In genomic region chr16:22093952-22094351, GRCh38 we compare ENCODE assay signal across 15 cellular contexts. TPM values are rescaled to one million over a fixed set of nuclear protein-coding genes. Genes with fewer than 3 reads are reported as not detected.
"Had no signal": no experiment of that assay in that cellular context is flagged by ENCODE, and none has a peak within 500 bp of the region (broad histone marks: within the 10 kb centered on the region; RNA-seq: fewer than 3 reads in every experiment).

No MANE protein-coding gene starts in this region.

- H3K4me1 ChIP-seq: transverse colon had no signal

- H3K27me3 ChIP-seq: right atrium auricular region, transverse colon had no signal

- H3K36me3 Mint-ChIP-seq: activated naive CD4-positive, alpha-beta T cell treated with anti-CD3 and anti-CD28 coated beads, Interleukin-2, amount 50 U/mL, for 24 hours; naive B cell; stimulated activated memory B cell treated with anti-CD40 and anti-IgM and Interleukin-4, amounts not matched to agents 10 μg/mL and 1 μg/mL and 100 μg/mL, for 72 hours had no signal

- DNase-seq: activated CD4-positive, alpha-beta T cell treated with anti-CD3 and anti-CD28 coated beads, Interleukin-2, amount 50 U/mL, for 1 hour; central memory CD4-positive, alpha-beta T cell; effector memory CD4-positive, alpha-beta T cell; kidney glomerular epithelial cell; naive B cell; posterior cingulate gyrus; stimulated activated CD4-positive, alpha-beta T cell treated with anti-CD3 and anti-CD28 coated beads, Interleukin-1b, Interleukin-23, amount 100 ng/mL, for 48 hours; T-helper 2 cell; transverse colon had no signal

- H3K9me3 Mint-ChIP-seq: activated naive CD4-positive, alpha-beta T cell treated with anti-CD3 and anti-CD28 coated beads, Interleukin-2, amount 50 U/mL, for 24 hours; stimulated activated memory B cell treated with anti-CD40 and anti-IgM and Interleukin-4, amounts not matched to agents 10 μg/mL and 1 μg/mL and 100 μg/mL, for 72 hours had no signal

- H3K4me3 Mint-ChIP-seq: activated naive CD4-positive, alpha-beta T cell treated with anti-CD3 and anti-CD28 coated beads, Interleukin-2, amount 50 U/mL, for 24 hours; naive B cell; stimulated activated memory B cell treated with anti-CD40 and anti-IgM and Interleukin-4, amounts not matched to agents 10 μg/mL and 1 μg/mL and 100 μg/mL, for 72 hours had no signal

- H3K9me3 ChIP-seq: right atrium auricular region, transverse colon had no signal

- ATAC-seq: stimulated activated memory B cell treated with anti-CD40 and anti-IgM and Interleukin-4, amounts not matched to agents 10 μg/mL and 1 μg/mL and 100 μg/mL, for 72 hours had no signal

- H3K36me3 ChIP-seq: right atrium auricular region, transverse colon had no signal

- H3K27ac ChIP-seq: coronary artery, epithelial cell of prostate, right atrium auricular region, transverse colon had no signal

- H3K4me3 ChIP-seq: coronary artery, right atrium auricular region, transverse colon had no signal

- H3K27ac Mint-ChIP-seq: activated naive CD4-positive, alpha-beta T cell treated with anti-CD3 and anti-CD28 coated beads, Interleukin-2, amount 50 U/mL, for 24 hours; stimulated activated memory B cell treated with anti-CD40 and anti-IgM and Interleukin-4, amounts not matched to agents 10 μg/mL and 1 μg/mL and 100 μg/mL, for 72 hours had no signal

RNA-seq across cellular contexts. Expression of gene VWA3A, which starts 1.6 kb away (rescaled TPM):
- total RNA-seq: glomerular endothelial cell, right atrium auricular region had no signal
